ENCODE assay signal across 29 cellular contexts in the genomic region with DNA sequence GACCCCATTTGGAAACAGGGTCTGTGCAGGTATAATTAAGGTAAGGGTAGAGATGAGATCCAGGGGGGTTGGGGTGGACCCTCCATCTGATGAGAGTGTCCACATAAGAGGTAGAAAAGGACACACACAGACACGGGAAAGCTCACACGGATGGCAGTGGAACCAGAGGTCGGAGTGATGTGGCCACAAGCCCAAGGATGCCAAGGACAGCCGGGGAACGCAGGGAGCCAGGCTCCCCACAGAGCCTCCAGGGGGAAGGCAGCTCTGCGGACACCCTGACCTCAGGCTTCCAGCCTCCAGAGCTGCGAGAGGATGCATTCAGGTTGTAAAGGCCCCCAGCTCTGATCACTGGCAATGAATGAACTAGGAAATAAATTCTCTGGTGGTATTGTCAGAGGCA. TPM values are rescaled to one million over a fixed set of nuclear protein-coding genes. Genes with fewer than 3 reads are reported as not detected.
"Had no signal": no experiment of that assay in that cellular context is flagged by ENCODE, and none has a peak within 500 bp of the region (broad histone marks: within the 10 kb centered on the region; RNA-seq: fewer than 3 reads in every experiment).

No MANE protein-coding gene starts in this region.

- DNase-seq: stimulated activated CD4-positive, alpha-beta T cell treated with anti-CD3 and anti-CD28 coated beads, Interleukin-2, amount 100 ng/mL, for 48 hours; stimulated activated CD4-positive, alpha-beta T cell treated with anti-CD3 and anti-CD28 coated beads, Interleukin-4, amount 100 ng/mL, for 1 hour; stimulated activated CD4-positive, alpha-beta T cell treated with anti-CD3 and anti-CD28 coated beads, Interleukin-4, amount 100 ng/mL, for 24 hours; stimulated activated CD4-positive, alpha-beta T cell treated with anti-CD3 and anti-CD28 coated beads, Interleukin-4, amount 100 ng/mL, for 4 hours; stimulated activated CD8-positive, alpha-beta memory T cell treated with anti-CD3 and anti-CD28 coated beads, Interleukin-4, amount 100 ng/mL, for 48 hours; stimulated activated naive B cell treated with anti-CD40 and anti-IgM and Interleukin-4, amounts not matched to agents 10 μg/mL and 1 μg/mL and 100 μg/mL, for 72 hours; stimulated activated naive CD4-positive, alpha-beta T cell; stimulated activated naive CD4-positive, alpha-beta T cell treated with Interleukin-2 at 50 U/mL for 16 hours; stimulated activated naive CD8-positive, alpha-beta T cell treated with anti-CD3 and anti-CD28 coated beads, Interleukin-15, amount 100 ng/mL, for 72 hours; stimulated activated naive CD8-positive, alpha-beta T cell treated with anti-CD3 and anti-CD28 coated beads, Interleukin-15, Interleukin-2, amounts not matched to agents 100 U/mL and 50 U/mL, for 24 hours; stomach; substantia nigra; testis; thyroid gland; tibial artery; transverse colon; upper lobe of left lung; upper lobe of right lung; uterus had no signal

- H3K4me1 Mint-ChIP-seq: stimulated activated effector memory CD8-positive, alpha-beta T cell treated with anti-CD3 and anti-CD28 coated beads, Interleukin-12 subunit alpha, Interleukin-12 subunit beta, amount 100 ng/mL, for 72 hours; stimulated activated memory B cell treated with anti-CD40 and anti-IgM and Interleukin-4, amounts not matched to agents 10 μg/mL and 1 μg/mL and 100 μg/mL, for 72 hours; stimulated activated naive B cell treated with anti-CD40 and anti-IgM and Interleukin-4, amounts not matched to agents 10 μg/mL and 1 μg/mL and 100 μg/mL, for 72 hours; stimulated activated naive CD8-positive, alpha-beta T cell treated with anti-CD3 and anti-CD28 coated beads, Interleukin-15, amount 100 ng/mL, for 72 hours had no signal

- H3K4me3 Mint-ChIP-seq: stimulated activated effector memory CD8-positive, alpha-beta T cell treated with anti-CD3 and anti-CD28 coated beads, Interleukin-12 subunit alpha, Interleukin-12 subunit beta, amount 100 ng/mL, for 72 hours; stimulated activated memory B cell treated with anti-CD40 and anti-IgM and Interleukin-4, amounts not matched to agents 10 μg/mL and 1 μg/mL and 100 μg/mL, for 72 hours; stimulated activated naive B cell treated with anti-CD40 and anti-IgM and Interleukin-4, amounts not matched to agents 10 μg/mL and 1 μg/mL and 100 μg/mL, for 72 hours; stimulated activated naive CD8-positive, alpha-beta T cell treated with anti-CD3 and anti-CD28 coated beads, Interleukin-15, amount 100 ng/mL, for 72 hours; stimulated activated naive CD8-positive, alpha-beta T cell treated with anti-CD3 and anti-CD28 coated beads, Interleukin-15, Interleukin-2, amounts not matched to agents 100 ng/mL and 50 ng/mL, for 24 hours; type B pancreatic cell had no signal

- FAIRE-seq: urothelium cell line had no signal

- ATAC-seq: stimulated activated effector memory CD8-positive, alpha-beta T cell treated with anti-CD3 and anti-CD28 coated beads, Interleukin-12 subunit alpha, Interleukin-12 subunit beta, amount 100 ng/mL, for 72 hours; stimulated activated memory B cell treated with anti-CD40 and anti-IgM and Interleukin-4, amounts not matched to agents 10 μg/mL and 1 μg/mL and 100 μg/mL, for 72 hours; stimulated activated naive B cell treated with anti-CD40 and anti-IgM and Interleukin-4, amounts not matched to agents 10 μg/mL and 1 μg/mL and 100 μg/mL, for 72 hours; stimulated activated naive CD8-positive, alpha-beta T cell treated with anti-CD3 and anti-CD28 coated beads, Interleukin-15, amount 100 ng/mL, for 72 hours; stimulated activated naive CD8-positive, alpha-beta T cell treated with anti-CD3 and anti-CD28 coated beads, Interleukin-15, Interleukin-2, amounts not matched to agents 100 U/mL and 50 U/mL, for 24 hours; upper lobe of right lung had no signal

- H3K4me1 ChIP-seq: stomach, suprapubic skin, testis, thyroid gland, tibial artery, tibial nerve, transverse colon, upper lobe of left lung, upper lobe of right lung, uterus, vagina had no signal

- H3K36me3 Mint-ChIP-seq: stimulated activated effector memory CD8-positive, alpha-beta T cell treated with anti-CD3 and anti-CD28 coated beads, Interleukin-12 subunit alpha, Interleukin-12 subunit beta, amount 100 ng/mL, for 72 hours; stimulated activated memory B cell treated with anti-CD40 and anti-IgM and Interleukin-4, amounts not matched to agents 10 μg/mL and 1 μg/mL and 100 μg/mL, for 72 hours; stimulated activated naive B cell treated with anti-CD40 and anti-IgM and Interleukin-4, amounts not matched to agents 10 μg/mL and 1 μg/mL and 100 μg/mL, for 72 hours; type B pancreatic cell had no signal

- H3K36me3 ChIP-seq: stomach, suprapubic skin, thoracic aorta, thyroid gland, tibial artery, tibial nerve, transverse colon, upper lobe of left lung, upper lobe of right lung, uterus, vagina had no signal

- H3K4me3 ChIP-seq: stomach, suprapubic skin, testis, thoracic aorta, thyroid gland, tibial artery, tibial nerve, transverse colon, upper lobe of left lung, upper lobe of right lung, uterus, vagina had no signal

- H3K9me3 Mint-ChIP-seq: stimulated activated effector memory CD8-positive, alpha-beta T cell treated with anti-CD3 and anti-CD28 coated beads, Interleukin-12 subunit alpha, Interleukin-12 subunit beta, amount 100 ng/mL, for 72 hours; stimulated activated memory B cell treated with anti-CD40 and anti-IgM and Interleukin-4, amounts not matched to agents 10 μg/mL and 1 μg/mL and 100 μg/mL, for 72 hours; stimulated activated naive B cell treated with anti-CD40 and anti-IgM and Interleukin-4, amounts not matched to agents 10 μg/mL and 1 μg/mL and 100 μg/mL, for 72 hours; stimulated activated naive CD8-positive, alpha-beta T cell treated with anti-CD3 and anti-CD28 coated beads, Interleukin-15, amount 100 ng/mL, for 72 hours; stimulated activated naive CD8-positive, alpha-beta T cell treated with anti-CD3 and anti-CD28 coated beads, Interleukin-15, Interleukin-2, amounts not matched to agents 100 ng/mL and 50 ng/mL, for 24 hours; type B pancreatic cell had no signal

- H3K27ac ChIP-seq: stomach, suprapubic skin, testis, thoracic aorta, thyroid gland, tibial artery, tibial nerve, transverse colon, upper lobe of left lung, upper lobe of right lung, uterus, vagina had no signal

- H3K27ac Mint-ChIP-seq: stimulated activated effector memory CD8-positive, alpha-beta T cell treated with anti-CD3 and anti-CD28 coated beads, Interleukin-12 subunit alpha, Interleukin-12 subunit beta, amount 100 ng/mL, for 72 hours; stimulated activated memory B cell treated with anti-CD40 and anti-IgM and Interleukin-4, amounts not matched to agents 10 μg/mL and 1 μg/mL and 100 μg/mL, for 72 hours; stimulated activated naive B cell treated with anti-CD40 and anti-IgM and Interleukin-4, amounts not matched to agents 10 μg/mL and 1 μg/mL and 100 μg/mL, for 72 hours; stimulated activated naive CD8-positive, alpha-beta T cell treated with anti-CD3 and anti-CD28 coated beads, Interleukin-15, amount 100 ng/mL, for 72 hours; stimulated activated naive CD8-positive, alpha-beta T cell treated with anti-CD3 and anti-CD28 coated beads, Interleukin-15, Interleukin-2, amounts not matched to agents 100 ng/mL and 50 ng/mL, for 24 hours; type B pancreatic cell had no signal

- H3K9me3 ChIP-seq: suprapubic skin, testis, thoracic aorta, thyroid gland, tibial artery, transverse colon, upper lobe of left lung, upper lobe of right lung, uterus, vagina had no signal

- H3K27me3 ChIP-seq: suprapubic skin, testis, thyroid gland, tibial nerve, upper lobe of left lung, uterus, vagina had no signal

- H3K27me3 Mint-ChIP-seq: type B pancreatic cell had no signal

RNA-seq across cellular contexts. Expression of gene RIMBP2, which starts 33.0 kb away (rescaled TPM):
- total RNA-seq: subcutaneous adipose tissue had no signal
